In genomic region chr4:20754091-20754490, GRCh38 we compare ENCODE assay signal across 24 cellular contexts. TPM values are rescaled to one million over a fixed set of nuclear protein-coding genes. Genes with fewer than 3 reads are reported as not detected.
DNase-seq lines count a peak whose midpoint lies in the region; ATAC-seq, FAIRE-seq and TF ChIP-seq lines count a peak whose summit lies in the region.
"Had no signal": no experiment of that assay in that cellular context is flagged by ENCODE, and none has a peak within 500 bp of the region (broad histone marks: within the 10 kb centered on the region; RNA-seq: fewer than 3 reads in every experiment).

No MANE protein-coding gene starts in this region.

- H3K4me2 ChIP-seq in PC-3 (ENCODE audit: low read length) = no peak overlapping the region
- H3K4me2 ChIP-seq: A549; BLaER1 treated with 17β-estradiol and CSF1 and Interleukin-3, amounts not matched to agents 10 nM and 100 nM had no signal

- POLR2A ChIA-PET in PC-3 (lab: Charles Lee; ENCODE audit: unreplicated experiment) = no interaction called here

- FAIRE-seq in D721Med (lab: Jason Lieb, UNC) = peak; percentile 6
- FAIRE-seq: A549, GM12892, H54 had no signal

- H3K79me2 ChIP-seq in PC-3 (ENCODE audit: low read length) = no peaks in the 10 kb centered on the region

- CTCF ChIA-PET in PC-3 (lab: Charles Lee) = no interaction called here

- DNase-seq in D721Med (ENCODE audit: insufficient read length, low spot score) (no peak), foreskin melanocyte (peak; percentile 89), medulla oblongata (ENCODE audit: extremely low spot score) (peak; percentile 20), PC-3 (no peak)
- DNase-seq: 8988T; ACHN; AML-193; BE2C; Calu3; CD4-positive, alpha-beta T cell; CD8-positive, alpha-beta memory T cell; COR-L47; DMS153; DND-41; GOT3; HFFc6 had no signal

- no peaks in the 10 kb centered on the region for H3F3A ChIP-seq in PC-3 (ENCODE audit: low read length, unreplicated experiment)

- no peak overlapping the region for H3K27ac ChIP-seq in PC-3 (ENCODE audit: low read length)
- H3K27ac ChIP-seq: A549; BLaER1 treated with 17β-estradiol and CSF1 and Interleukin-3, amounts not matched to agents 10 nM and 100 nM had no signal

- no peak overlapping the region for H3K4me3 ChIP-seq in PC-3 (ENCODE audit: low read length)
- H3K4me3 ChIP-seq: A549; BLaER1 treated with 17β-estradiol and CSF1 and Interleukin-3, amounts not matched to agents 10 nM and 100 nM; HAP-1 had no signal

- no peaks in the 10 kb centered on the region for H3K27me3 ChIP-seq in PC-3 (ENCODE audit: low read length)
- H3K27me3 ChIP-seq: BE2C; BLaER1 treated with 17β-estradiol and CSF1 and Interleukin-3, amounts not matched to agents 10 nM and 100 nM had no signal

- TF ChIP-seq CTCF in D721Med (IDR thresholded peaks at IDR 0.05; ENCODE audit: insufficient read depth, missing control alignments) (no peak), PC-3 (conservative IDR thresholded peaks at IDR 0.05; ENCODE audit: low read depth, low read length) (no peak)

- no peaks in the 10 kb centered on the region for H3K4me1 ChIP-seq in PC-3 (ENCODE audit: insufficient read depth, low read length)
- H3K4me1 ChIP-seq: A549; BE2C; BLaER1 treated with 17β-estradiol and CSF1 and Interleukin-3, amounts not matched to agents 10 nM and 100 nM; HAP-1 had no signal

- no peaks in the 10 kb centered on the region for H3K36me3 ChIP-seq in PC-3 (ENCODE audit: low read depth, low read length)
- H3K36me3 ChIP-seq: BE2C, HAP-1 had no signal

- no peaks in the 10 kb centered on the region for H4K20me1 ChIP-seq in PC-3 (ENCODE audit: low read length)
- H4K20me1 ChIP-seq: BLaER1 treated with 17β-estradiol and CSF1 and Interleukin-3, amounts not matched to agents 10 nM and 100 nM had no signal

- BruUV-seq in PC-3 (replicated peaks; lab: Mats Ljungman, UMichigan) = no TSS peak

- no peaks in the 10 kb centered on the region for H3K9me3 ChIP-seq in PC-3 (ENCODE audit: low read length)
- H3K9me3 ChIP-seq: A549; BE2C; BLaER1 treated with 17β-estradiol and CSF1 and Interleukin-3, amounts not matched to agents 10 nM and 100 nM; HAP-1 had no signal

- H3K9ac ChIP-seq in PC-3 (ENCODE audit: low read length) = no peak overlapping the region
- H3K9ac ChIP-seq: BLaER1 treated with 17β-estradiol and CSF1 and Interleukin-3, amounts not matched to agents 10 nM and 100 nM had no signal

- H3K9me2 ChIP-seq in PC-3 (replicated peaks; ENCODE audit: low read length) = no peaks in the 10 kb centered on the region

- ATAC-seq in HG02938 (IDR thresholded peaks at IDR 0.05; ENCODE audit: unreplicated experiment) (no peak), GM19035 (IDR thresholded peaks at IDR 0.05; ENCODE audit: unreplicated experiment) (no peak), PC-3 (no peak), GM18511 (IDR thresholded peaks at IDR 0.05; ENCODE audit: unreplicated experiment) (no peak)
- ATAC-seq: A549 had no signal

- H2AFZ ChIP-seq in PC-3 (ENCODE audit: low read length) = no peak overlapping the region

- intact Hi-C loops in PC-3 (cut with micrococcal nuclease) = no loop called here

RNA-seq across cellular contexts. Expression of gene PACRGL, which starts 53.8 kb away (rescaled TPM):
- total RNA-seq in PC-3 (2014; rRNA removed) = 20.0 and 25.9 TPM in 2 replicates

Comparison
In these comparisons a context has a peak if more than half of its experiments do, and no peak if none do; other contexts are left out.
1. DNase-seq: peak in foreskin melanocyte (single experiment) and medulla oblongata (single experiment); none in D721Med (single experiment) and PC-3 (single experiment).